In genomic region chr5:57522477-57522876, GRCh38 we compare ENCODE assay signal across 5 cellular contexts. TPM values are rescaled to one million over a fixed set of nuclear protein-coding genes. Genes with fewer than 3 reads are reported as not detected.
"Had no signal": no experiment of that assay in that cellular context is flagged by ENCODE, and none has a peak within 500 bp of the region (broad histone marks: within the 10 kb centered on the region; RNA-seq: fewer than 3 reads in every experiment).

No MANE protein-coding gene starts in this region.

RNA-seq across cellular contexts. Expression of gene ACTBL2, which starts 39.9 kb away (rescaled TPM):
- total RNA-seq: GM23338, H1, H7, H9, HFFc6 had no signal
- polyA plus RNA-seq: GM23338, H1 had no signal
